ENCODE assay signal across 16 cellular contexts in the genomic region with DNA sequence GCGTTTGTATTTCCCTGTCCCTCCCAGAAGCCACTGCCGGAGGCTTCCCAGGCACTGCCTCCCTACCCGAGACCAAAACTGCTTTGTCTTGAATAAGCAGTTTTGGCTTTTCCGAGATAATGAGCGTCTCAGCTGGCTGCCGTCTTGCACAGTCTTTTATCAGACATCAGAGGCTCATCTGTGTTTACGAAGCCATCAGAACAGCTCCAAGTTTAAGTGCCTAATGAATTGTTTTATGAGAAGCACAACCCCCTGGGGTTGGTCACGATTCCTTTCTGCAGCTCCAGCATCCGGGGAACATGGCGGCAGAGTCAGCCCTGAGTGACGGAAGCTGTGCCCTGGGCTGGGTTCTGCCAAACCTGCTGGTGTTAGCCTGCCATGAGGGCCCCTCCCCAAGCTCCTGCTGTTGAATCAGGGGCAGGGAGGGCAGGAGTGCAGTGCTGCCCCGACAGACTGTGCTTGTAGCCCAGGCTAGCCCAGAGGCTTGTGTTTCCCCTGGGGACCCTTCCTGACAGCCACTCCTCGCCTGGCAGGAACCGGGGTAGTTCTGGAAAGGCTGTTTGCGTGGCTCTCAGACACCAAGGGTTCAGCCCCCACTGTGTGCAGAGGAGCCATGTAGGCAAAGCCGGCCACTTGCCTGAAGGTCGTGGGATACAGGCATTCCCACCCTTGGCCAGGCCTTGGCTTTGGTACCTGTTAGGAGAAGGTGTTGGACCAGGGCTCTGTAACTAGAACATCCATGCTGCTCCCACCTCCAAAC.
DNase-seq lines count a peak whose midpoint lies in the region; ATAC-seq lines count a peak whose summit lies in the region.
"Had no signal": no experiment of that assay in that cellular context is flagged by ENCODE, and none has a peak within 500 bp of the region (broad histone marks: within the 10 kb centered on the region; RNA-seq: fewer than 3 reads in every experiment).

No MANE protein-coding gene starts in this region.

- no peak for ATAC-seq in HG03460 (IDR thresholded peaks at IDR 0.05; ENCODE audit: unreplicated experiment)
- no peak for ATAC-seq in HG02759 (IDR thresholded peaks at IDR 0.05; ENCODE audit: unreplicated experiment)
- ATAC-seq: activated T-helper 17 cell treated with anti-CD3 and anti-CD28 coated beads, Interleukin-2, amount 50 U/mL, for 72 hours; gastroesophageal sphincter; right cardiac atrium had no signal

- DNase-seq in NCI-H146 (lab: John Stamatoyannopoulos, UW) (peak; percentile 15), NCI-H146 treated with DMSO at 0.1 percent for 48 hours (lab: John Stamatoyannopoulos, UW; ENCODE audit: unreplicated experiment) (no peak), caudate nucleus (lab: John Stamatoyannopoulos, UW) (peak in 4 of 61 donors; percentile 29 to 58 (median 32)), medulla oblongata (ENCODE audit: extremely low spot score) (peak; percentile 63), superior temporal gyrus (ENCODE audit: extremely low spot score) (peak; percentile 64), DMS53 (lab: John Stamatoyannopoulos, UW) (no peak)
- DNase-seq: activated CD4-positive, alpha-beta T cell treated with anti-CD3 and anti-CD28 coated beads, Interleukin-2, amount 50 U/mL, for 48 hours; NCI-H1694; stimulated activated naive CD4-positive, alpha-beta T cell; T-helper 9 cell had no signal

- peak overlapping the region; percentile 68 for H3K27ac ChIP-seq in caudate nucleus (ENCODE audit: low read depth, low read length)
- H3K27ac ChIP-seq: gastroesophageal sphincter, KMS-11 had no signal

Comparison
In these comparisons a context has a peak if more than half of its experiments do, and no peak if none do; other contexts are left out.
1. DNase-seq: peak in NCI-H146 (single experiment), medulla oblongata (single experiment) and superior temporal gyrus (single experiment); none in NCI-H146 treated with DMSO at 0.1 percent for 48 hours (single experiment) and DMS53 (single experiment).